ENCODE assay signal across 8 cellular contexts in genomic region chr20:1313236-1313964, GRCh38. TPM values are rescaled to one million over a fixed set of nuclear protein-coding genes. Genes with fewer than 3 reads are reported as not detected.
DNase-seq lines count a peak whose midpoint lies in the region; ATAC-seq, FAIRE-seq and TF ChIP-seq lines count a peak whose summit lies in the region.

No MANE protein-coding gene starts in this region.

- TF ChIP-seq POLR2A in H54 (IDR thresholded peaks at IDR 0.05; ENCODE audit: low read depth, low read length) = no peak

- H3K4me1 ChIP-seq in mucosa of descending colon (ENCODE audit: low read depth) = peaks cover 3% of the 10 kb centered on the region

- TF ChIP-seq CTCF in epithelial cell of esophagus (IDR thresholded peaks at IDR 0.05; ENCODE audit: insufficient read depth, low read depth, low read length, missing control alignments) (peak; percentile 95), mucosa of descending colon (IDR thresholded peaks at IDR 0.05) (peak; percentile 89)

- no peaks in the 10 kb centered on the region for H3K9me3 ChIP-seq in mucosa of descending colon

- peak; percentile 81 for DNase-seq in AG08395 (ENCODE audit: low spot score)
- peak; percentile 67 for DNase-seq in H54 (ENCODE audit: insufficient read length, low spot score)
- peak; percentile 80 for DNase-seq in NCI-H748 treated with DMSO at 0.1 percent for 48 hours (lab: John Stamatoyannopoulos, UW)
- peak; percentile 60 for DNase-seq in activated T-cell treated with anti-CD3 and anti-CD28 coated beads for 1 hour (ENCODE audit: low read depth)
- peak; percentile 69 for DNase-seq in epithelial cell of esophagus (ENCODE audit: low read depth)
- DNase-seq in mucosa of descending colon = peak; percentile 60 to 78 (median 75)
- DNase-seq in stimulated activated CD8-positive, alpha-beta memory T cell treated with anti-CD3 and anti-CD28 coated beads, Interleukin-4, amount 100 ng/mL, for 4 hours (ENCODE audit: low read depth in 2 of 2, low spot score in 1 of 2) = peak; percentile 18 to 24

- FAIRE-seq in H54 (lab: Jason Lieb, UNC) = no peak

- ATAC-seq in mucosa of descending colon (peak; percentile 72), GM18519 (IDR thresholded peaks at IDR 0.05; ENCODE audit: low FRiP score, unreplicated experiment) (no peak)

- H3K4me3 ChIP-seq in epithelial cell of esophagus (ENCODE audit: low read length) (peak overlapping the region; percentile 22), mucosa of descending colon (no peak overlapping the region)

- no peaks in the 10 kb centered on the region for H3K36me3 ChIP-seq in mucosa of descending colon (ENCODE audit: low read depth)

- intact Hi-C loops in mucosa of descending colon (cut with DNase I, micrococcal nuclease) = loop anchor here (5.0 kb wide), 2 partner anchors 79 to 124 kb away; partner anchors contain the start of gene FKBP1A (in 1 of the 2)

RNA-seq across cellular contexts. Expression of gene SDCBP2, which starts 15.5 kb away (rescaled TPM):
- total RNA-seq in mucosa of descending colon = 100 to 1,000 TPM; 165 to 447 (median 320) TPM

RNA-seq across cellular contexts. Expression of gene SNPH, which starts 47.3 kb away (rescaled TPM):
- 10 to 100 TPM in 1 of 3 donors, 1 to 10 TPM in 2; 1.1 to 11.7 (median 2.2) TPM for total RNA-seq in mucosa of descending colon

Comparison
In these comparisons a context has a peak if more than half of its experiments do, and no peak if none do; other contexts are left out.
1. DNase-seq: peak in every context shown above with its lines; median percentile 81 in AG08395; 80 in NCI-H748 treated with DMSO at 0.1 percent for 48 hours; 75 in mucosa of descending colon; 69 in epithelial cell of esophagus; 67 in H54; 60 in activated T-cell treated with anti-CD3 and anti-CD28 coated beads for 1 hour; 21 in stimulated activated CD8-positive, alpha-beta memory T cell treated with anti-CD3 and anti-CD28 coated beads, Interleukin-4, amount 100 ng/mL, for 4 hours.